ENCODE assay signal across 15 cellular contexts in the genomic region with DNA sequence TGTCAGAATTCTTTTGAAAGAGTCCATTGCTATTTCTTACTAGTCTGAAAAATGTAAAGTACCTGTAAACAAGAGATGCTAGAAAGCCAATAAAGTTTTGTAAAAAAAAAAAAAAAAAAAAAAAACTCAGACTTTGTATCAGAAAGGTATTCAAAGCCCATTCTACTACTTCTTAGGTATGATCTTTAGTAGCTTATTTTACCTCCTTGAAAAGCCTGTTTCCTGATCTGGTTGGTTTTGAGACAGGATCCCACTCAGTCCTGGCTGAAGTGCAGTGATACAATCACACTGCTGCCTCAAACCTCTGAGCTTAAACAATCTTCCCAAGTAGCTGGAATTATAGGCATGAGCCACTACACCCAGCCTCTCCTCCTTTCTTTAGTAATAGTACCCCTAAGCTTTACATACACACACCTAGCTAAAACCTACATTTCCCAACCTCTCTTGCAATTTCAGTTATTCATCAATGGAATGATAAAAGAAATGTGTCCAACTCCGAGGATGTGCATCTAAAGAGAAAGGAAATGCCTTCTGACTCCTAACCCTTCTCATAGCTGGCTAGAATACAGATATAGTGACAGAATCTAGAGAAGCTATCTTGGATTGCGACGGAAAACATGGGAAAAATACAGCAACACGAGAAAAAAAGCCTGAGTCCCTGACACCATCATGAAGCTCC. TPM values are rescaled to one million over a fixed set of nuclear protein-coding genes. Genes with fewer than 3 reads are reported as not detected.
A peak's percentile ranks its signal among the peaks of the same experiment; 100 is the strongest.
DNase-seq lines count a peak whose midpoint lies in the region; ATAC-seq and TF ChIP-seq lines count a peak whose summit lies in the region.
"Had no signal": no experiment of that assay in that cellular context is flagged by ENCODE, and none has a peak within 500 bp of the region (broad histone marks: within the 10 kb centered on the region; RNA-seq: fewer than 3 reads in every experiment).

No MANE protein-coding gene starts in this region.

- intact Hi-C loops in PC-9 (cut with micrococcal nuclease; ENCODE audit: unreplicated experiment) = no loop called here

- peaks cover 0 to 2% (median 0%) of the 10 kb centered on the region in 7 donors for H3K9me3 Mint-ChIP-seq in CD4-positive, CD25-positive, alpha-beta regulatory T cell
- no peaks in the 10 kb centered on the region for H3K9me3 Mint-ChIP-seq in memory B cell
- H3K9me3 Mint-ChIP-seq: activated CD8-positive, alpha-beta T cell treated with anti-CD3 and anti-CD28 coated beads for 36 hours had no signal

- peaks cover 93% of the 10 kb centered on the region for H3K79me2 ChIP-seq in Karpas-422 (ENCODE audit: low read length)
- peaks cover 80% of the 10 kb centered on the region for H3K79me2 ChIP-seq in PC-9 (ENCODE audit: low read depth)

- no peaks in the 10 kb centered on the region for H3K27me3 Mint-ChIP-seq in CD4-positive, CD25-positive, alpha-beta regulatory T cell
- H3K27me3 Mint-ChIP-seq in memory B cell = no peaks in the 10 kb centered on the region
- H3K27me3 Mint-ChIP-seq: activated CD8-positive, alpha-beta T cell treated with anti-CD3 and anti-CD28 coated beads for 36 hours had no signal

- TF ChIP-seq CTCF in GM20000 (IDR thresholded peaks at IDR 0.05; ENCODE audit: extremely low read depth, missing control alignments) (no peak), PC-9 (conservative IDR thresholded peaks at IDR 0.05) (no peak)

- POLR2A ChIA-PET in PC-9 (lab: Charles Lee; ENCODE audit: unreplicated experiment) = interaction anchor here (0.5 to 0.6 kb wide), 2 partner anchors 30 to 124 kb away, joined by 5 read pairs; partner anchors contain the start of gene EPS15

- BruUV-seq in PC-9 (replicated peaks; lab: Mats Ljungman, UMichigan) = no TSS peak

- H3F3A ChIP-seq in PC-9 (ENCODE audit: insufficient read depth, low read depth) = peaks cover 34% of the 10 kb centered on the region; the same call in 1 of the 2 replicates

- no peak overlapping the region for H3K4me3 Mint-ChIP-seq in CD4-positive, CD25-positive, alpha-beta regulatory T cell
- H3K4me3 Mint-ChIP-seq in memory B cell = no peak overlapping the region
- H3K4me3 Mint-ChIP-seq: activated CD8-positive, alpha-beta T cell treated with anti-CD3 and anti-CD28 coated beads for 36 hours had no signal

- H3K9me2 ChIP-seq in Karpas-422 (replicated peaks; ENCODE audit: insufficient read depth, low read length) (no peaks in the 10 kb centered on the region), PC-9 (ENCODE audit: insufficient read depth) (no peaks in the 10 kb centered on the region)

- no peak for ATAC-seq in CD4-positive, CD25-positive, alpha-beta regulatory T cell (ENCODE audit: low read depth in 2 of 2)
- ATAC-seq in memory B cell (ENCODE audit: low read depth) (no peak), GM19455 (IDR thresholded peaks at IDR 0.05; ENCODE audit: unreplicated experiment) (no peak)
- ATAC-seq: activated CD8-positive, alpha-beta T cell treated with anti-CD3 and anti-CD28 coated beads for 36 hours had no signal

- H3K27ac ChIP-seq in CD4-positive, CD25-positive, alpha-beta regulatory T cell (ENCODE audit: insufficient read depth, low read length, poor library complexity, severe bottlenecking) = no peak overlapping the region
- H3K27ac ChIP-seq in Karpas-422 (ENCODE audit: low read length) (peak overlapping the region; percentile 32), PC-9 (no peak overlapping the region)

- no peak overlapping the region for H3K9ac ChIP-seq in Karpas-422 (ENCODE audit: low read length)

- H3K4me2 ChIP-seq in Karpas-422 (ENCODE audit: low read depth, low read length, poor library complexity, severe bottlenecking) = no peak overlapping the region
- H3K4me2 ChIP-seq in PC-9 = no peak overlapping the region

- H4K20me1 ChIP-seq in Karpas-422 (ENCODE audit: insufficient read depth, low read depth, low read length) (no peaks in the 10 kb centered on the region), PC-9 (ENCODE audit: insufficient read depth) (peaks cover 9% of the 10 kb centered on the region; the same call in 1 of the 2 replicates)

- CTCF ChIA-PET in PC-9 (lab: Charles Lee) = no interaction called here

- peaks cover 9% of the 10 kb centered on the region for H3K36me3 Mint-ChIP-seq in CD4-positive, CD25-positive, alpha-beta regulatory T cell
- peaks cover 2% of the 10 kb centered on the region for H3K36me3 Mint-ChIP-seq in memory B cell

- H3K4me1 ChIP-seq in CD4-positive, CD25-positive, alpha-beta regulatory T cell (ENCODE audit: control insufficient read depth, insufficient read depth, low read length, poor library complexity, severe bottlenecking) = peaks cover 21% of the 10 kb centered on the region
- peaks cover 46% of the 10 kb centered on the region for H3K4me1 ChIP-seq in Karpas-422 (ENCODE audit: low read length)
- H3K4me1 ChIP-seq in PC-9 (replicated peaks; ENCODE audit: insufficient read depth) = peaks cover 19% of the 10 kb centered on the region

- no peak for DNase-seq in CD4-positive, CD25-positive, alpha-beta regulatory T cell
- DNase-seq in Karpas-422 (peak; percentile 75), dermis blood vessel endothelial cell (peak; percentile 30), memory B cell (ENCODE audit: low spot score in 2 of 2) (no peak), GM20000 (ENCODE audit: low spot score) (no peak), NCI-H2227 treated with DMSO at 0.1 percent for 48 hours (lab: John Stamatoyannopoulos, UW) (no peak), PC-9 (no peak)
- DNase-seq: activated CD8-positive, alpha-beta T cell treated with anti-CD3 and anti-CD28 coated beads for 36 hours; activated naive CD4-positive, alpha-beta T cell treated with Interleukin-2 at 50 U/mL for 16 hours; head of caudate nucleus; NCI-H2029 treated with DMSO at 0.1 percent for 48 hours; T-helper 1 cell; upper lobe of left lung had no signal

- H3K36me3 ChIP-seq in CD4-positive, CD25-positive, alpha-beta regulatory T cell (ENCODE audit: control insufficient read depth, insufficient read depth, low read length) = peaks cover 3% of the 10 kb centered on the region
- H3K36me3 ChIP-seq in Karpas-422 (ENCODE audit: insufficient read depth, low read length) (peaks cover 17% of the 10 kb centered on the region; the same call in 1 of the 2 replicates), PC-9 (ENCODE audit: low read depth) (0 out of 2 replicates have a peak, but pooled peaks cover 7% of the 10 kb centered on the region)
- H3K36me3 ChIP-seq: upper lobe of left lung had no signal

- H3K27me3 ChIP-seq in CD4-positive, CD25-positive, alpha-beta regulatory T cell (ENCODE audit: control insufficient read depth, insufficient read depth, low read length) = no peaks in the 10 kb centered on the region
- no peaks in the 10 kb centered on the region for H3K27me3 ChIP-seq in Karpas-422 (ENCODE audit: low read length)
- H3K27me3 ChIP-seq in PC-9 (ENCODE audit: insufficient read depth, low read depth) = no peaks in the 10 kb centered on the region
- H3K27me3 ChIP-seq: upper lobe of left lung had no signal

- H3K4me1 Mint-ChIP-seq in CD4-positive, CD25-positive, alpha-beta regulatory T cell = peaks cover 29 to 59% (median 46%) of the 10 kb centered on the region in 4 donors
- H3K4me1 Mint-ChIP-seq in memory B cell = peaks cover 29% of the 10 kb centered on the region

- H2AFZ ChIP-seq in Karpas-422 (ENCODE audit: low read length) (no peak overlapping the region), PC-9 (no peak overlapping the region)

- peak overlapping the region in 1 of 3 donors; percentile 33 for H3K27ac Mint-ChIP-seq in CD4-positive, CD25-positive, alpha-beta regulatory T cell
- H3K27ac Mint-ChIP-seq in memory B cell = peak overlapping the region; percentile 54
- H3K27ac Mint-ChIP-seq: activated CD8-positive, alpha-beta T cell treated with anti-CD3 and anti-CD28 coated beads for 36 hours had no signal

- no peaks in the 10 kb centered on the region for H3K9me3 ChIP-seq in CD4-positive, CD25-positive, alpha-beta regulatory T cell (ENCODE audit: control insufficient read depth in 2 of 2, low read length in 2 of 2)
- no peaks in the 10 kb centered on the region for H3K9me3 ChIP-seq in Karpas-422 (ENCODE audit: low read length)
- H3K9me3 ChIP-seq in PC-9 (ENCODE audit: insufficient read depth, low read depth) = no peaks in the 10 kb centered on the region
- H3K9me3 ChIP-seq: upper lobe of left lung had no signal

- H3K4me3 ChIP-seq in CD4-positive, CD25-positive, alpha-beta regulatory T cell (ENCODE audit: low read depth, low read length) = peak overlapping the region; percentile 27
- no peak overlapping the region for H3K4me3 ChIP-seq in Karpas-422 (ENCODE audit: low read length)
- no peak overlapping the region for H3K4me3 ChIP-seq in PC-9
- H3K4me3 ChIP-seq: lung, upper lobe of left lung had no signal

RNA-seq across cellular contexts. Expression of gene EPS15, which starts 30.6 kb away (rescaled TPM):
- total RNA-seq in CD4-positive, CD25-positive, alpha-beta regulatory T cell = 135 TPM
- 10 to 100 TPM; 58.5 to 84.1 (median 73.8) TPM for polyA plus RNA-seq in CD4-positive, CD25-positive, alpha-beta regulatory T cell
- total RNA-seq in Karpas-422 (2014; rRNA removed; shearing (Covaris generic); ENCODE audit: low replicate concordance) = 70.3 and 116 TPM in 2 replicates
- total RNA-seq in dermis blood vessel endothelial cell = 99.9 and 112 TPM in 2 replicates
- 60.1 and 61.0 TPM in 2 replicates for total RNA-seq in PC-9 (2021)

Comparison
In these comparisons a context has a peak if more than half of its experiments do, and no peak if none do; other contexts are left out.
1. DNase-seq: peak in Karpas-422 (single experiment) and dermis blood vessel endothelial cell (single experiment); none in CD4-positive, CD25-positive, alpha-beta regulatory T cell (0 of 3), memory B cell (0 of 2), GM20000 (single experiment), NCI-H2227 treated with DMSO at 0.1 percent for 48 hours (single experiment) and PC-9 (0 of 2).